In genomic region chr1:70221241-70222077, GRCh38 we compare ENCODE assay signal across 1 cellular context.
TF ChIP-seq lines count a peak whose summit lies in the region.

SRSF11 (plus strand) TSS chr1:70221380; CDS start chr1:70221637, 257 bp downstream.

TF ChIP-seq in HepG2, 621 proteins besides CTCF, POLR2A, EP300 and RAD21 (continued from another document and continues in another):
- no peak for TF ChIP-seq ZNF503 (CRISPR knock-in tag; IDR thresholded peaks at IDR 0.05)
- TF ChIP-seq ZNF672 (CRISPR knock-in tag; IDR thresholded peaks at IDR 0.05) = no peak
- peak; percentile 64; the same call in 1 of the 2 replicates for TF ChIP-seq YEATS4 (CRISPR knock-in tag; IDR thresholded peaks at IDR 0.05; ENCODE audit: borderline replicate concordance)
- peak; percentile 93 for TF ChIP-seq ZNF446 (CRISPR knock-in tag; IDR thresholded peaks at IDR 0.05)
- no peak for TF ChIP-seq ZNF17 (CRISPR knock-in tag; IDR thresholded peaks at IDR 0.05)
- peak; percentile 24; the same call in 1 of the 2 replicates for TF ChIP-seq IRX3 (CRISPR knock-in tag; IDR thresholded peaks at IDR 0.05; ENCODE audit: borderline replicate concordance, low read depth)
- peak; percentile 91; the same call in 1 of the 2 replicates for TF ChIP-seq ZNF234 (CRISPR knock-in tag; conservative IDR thresholded peaks at IDR 0.05)
- peak; percentile 84 for TF ChIP-seq ZNF281 (CRISPR knock-in tag; IDR thresholded peaks at IDR 0.05; ENCODE audit: borderline replicate concordance)
- TF ChIP-seq, protein P1, sequence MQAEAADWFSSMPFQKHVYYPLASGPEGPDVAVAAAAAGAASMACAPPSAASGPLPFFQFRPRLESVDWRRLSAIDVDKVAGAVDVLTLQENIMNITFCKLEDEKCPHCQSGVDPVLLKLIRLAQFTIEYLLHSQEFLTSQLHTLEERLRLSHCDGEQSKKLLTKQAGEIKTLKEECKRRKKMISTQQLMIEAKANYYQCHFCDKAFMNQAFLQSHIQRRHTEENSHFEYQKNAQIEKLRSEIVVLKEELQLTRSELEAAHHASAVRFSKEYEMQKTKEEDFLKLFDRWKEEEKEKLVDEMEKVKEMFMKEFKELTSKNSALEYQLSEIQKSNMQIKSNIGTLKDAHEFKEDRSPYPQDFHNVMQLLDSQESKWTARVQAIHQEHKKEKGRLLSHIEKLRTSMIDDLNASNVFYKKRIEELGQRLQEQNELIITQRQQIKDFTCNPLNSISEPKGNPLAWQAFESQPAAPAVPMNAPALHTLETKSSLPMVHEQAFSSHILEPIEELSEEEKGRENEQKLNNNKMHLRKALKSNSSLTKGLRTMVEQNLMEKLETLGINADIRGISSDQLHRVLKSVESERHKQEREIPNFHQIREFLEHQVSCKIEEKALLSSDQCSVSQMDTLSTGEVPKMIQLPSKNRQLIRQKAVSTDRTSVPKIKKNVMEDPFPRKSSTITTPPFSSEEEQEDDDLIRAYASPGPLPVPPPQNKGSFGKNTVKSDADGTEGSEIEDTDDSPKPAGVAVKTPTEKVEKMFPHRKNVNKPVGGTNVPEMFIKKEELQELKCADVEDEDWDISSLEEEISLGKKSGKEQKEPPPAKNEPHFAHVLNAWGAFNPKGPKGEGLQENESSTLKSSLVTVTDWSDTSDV (CRISPR knock-in tag; IDR thresholded peaks at IDR 0.05) = 0 out of 2 replicates have a peak, but pooled peaks have one; percentile 60
- 0 out of 2 replicates have a peak, but pooled peaks have one; percentile 61 for TF ChIP-seq ZFP82 (CRISPR knock-in tag; IDR thresholded peaks at IDR 0.05; ENCODE audit: borderline replicate concordance)
- TF ChIP-seq FOXC1 (CRISPR knock-in tag; IDR thresholded peaks at IDR 0.05; ENCODE audit: borderline replicate concordance) = peak; percentile 83; the same call in 1 of the 2 replicates
- peak; percentile 79 for TF ChIP-seq KAT8 (CRISPR knock-in tag; IDR thresholded peaks at IDR 0.05)
- TF ChIP-seq ZNF772 (CRISPR knock-in tag; IDR thresholded peaks at IDR 0.05) = peak; percentile 71
- peak; percentile 52; the same call in 1 of the 2 replicates for TF ChIP-seq MIER3 (CRISPR knock-in tag; IDR thresholded peaks at IDR 0.05; ENCODE audit: borderline replicate concordance)
- TF ChIP-seq NR1H2 (CRISPR knock-in tag; IDR thresholded peaks at IDR 0.05; ENCODE audit: borderline replicate concordance, low read depth) = peak; percentile 45; the same call in 1 of the 2 replicates
- TF ChIP-seq, protein P2, sequence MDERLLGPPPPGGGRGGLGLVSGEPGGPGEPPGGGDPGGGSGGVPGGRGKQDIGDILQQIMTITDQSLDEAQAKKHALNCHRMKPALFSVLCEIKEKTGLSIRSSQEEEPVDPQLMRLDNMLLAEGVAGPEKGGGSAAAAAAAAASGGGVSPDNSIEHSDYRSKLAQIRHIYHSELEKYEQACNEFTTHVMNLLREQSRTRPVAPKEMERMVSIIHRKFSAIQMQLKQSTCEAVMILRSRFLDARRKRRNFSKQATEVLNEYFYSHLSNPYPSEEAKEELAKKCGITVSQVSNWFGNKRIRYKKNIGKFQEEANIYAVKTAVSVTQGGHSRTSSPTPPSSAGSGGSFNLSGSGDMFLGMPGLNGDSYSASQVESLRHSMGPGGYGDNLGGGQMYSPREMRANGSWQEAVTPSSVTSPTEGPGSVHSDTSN (CRISPR knock-in tag; IDR thresholded peaks at IDR 0.05) = no peak
- no peak for TF ChIP-seq ZNF800 (CRISPR knock-in tag; IDR thresholded peaks at IDR 0.05)
- peak; percentile 49; the same call in 1 of the 2 replicates for TF ChIP-seq AHDC1 (CRISPR knock-in tag; IDR thresholded peaks at IDR 0.05; ENCODE audit: borderline replicate concordance)
- no peak; the same call in 1 of the 2 replicates for TF ChIP-seq ZNF703 (CRISPR knock-in tag; IDR thresholded peaks at IDR 0.05; ENCODE audit: borderline replicate concordance)
- TF ChIP-seq ZZZ3 (CRISPR knock-in tag; IDR thresholded peaks at IDR 0.05; ENCODE audit: borderline replicate concordance) = peak; percentile 62; the same call in 1 of the 2 replicates
- peak; percentile 87 for TF ChIP-seq ZNF878 (CRISPR knock-in tag; IDR thresholded peaks at IDR 0.05)
- TF ChIP-seq, protein P3, sequence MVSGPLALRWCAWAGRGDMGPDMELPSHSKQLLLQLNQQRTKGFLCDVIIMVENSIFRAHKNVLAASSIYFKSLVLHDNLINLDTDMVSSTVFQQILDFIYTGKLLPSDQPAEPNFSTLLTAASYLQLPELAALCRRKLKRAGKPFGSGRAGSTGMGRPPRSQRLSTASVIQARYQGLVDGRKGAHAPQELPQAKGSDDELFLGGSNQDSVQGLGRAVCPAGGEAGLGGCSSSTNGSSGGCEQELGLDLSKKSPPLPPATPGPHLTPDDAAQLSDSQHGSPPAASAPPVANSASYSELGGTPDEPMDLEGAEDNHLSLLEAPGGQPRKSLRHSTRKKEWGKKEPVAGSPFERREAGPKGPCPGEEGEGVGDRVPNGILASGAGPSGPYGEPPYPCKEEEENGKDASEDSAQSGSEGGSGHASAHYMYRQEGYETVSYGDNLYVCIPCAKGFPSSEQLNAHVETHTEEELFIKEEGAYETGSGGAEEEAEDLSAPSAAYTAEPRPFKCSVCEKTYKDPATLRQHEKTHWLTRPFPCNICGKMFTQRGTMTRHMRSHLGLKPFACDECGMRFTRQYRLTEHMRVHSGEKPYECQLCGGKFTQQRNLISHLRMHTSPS (CRISPR knock-in tag; IDR thresholded peaks at IDR 0.05; ENCODE audit: low read depth) = 0 out of 2 replicates have a peak, but pooled peaks have one; percentile 36
- TF ChIP-seq ZNF329 (CRISPR knock-in tag; IDR thresholded peaks at IDR 0.05; ENCODE audit: low read depth) = peak; percentile 36
- TF ChIP-seq SRY (CRISPR knock-in tag; IDR thresholded peaks at IDR 0.05) = peak; percentile 56; the same call in 1 of the 2 replicates
- 0 out of 2 replicates have a peak, but pooled peaks have one; percentile 23 for TF ChIP-seq ZHX1 (CRISPR knock-in tag; IDR thresholded peaks at IDR 0.05; ENCODE audit: low read depth)
